In the genomic region with DNA sequence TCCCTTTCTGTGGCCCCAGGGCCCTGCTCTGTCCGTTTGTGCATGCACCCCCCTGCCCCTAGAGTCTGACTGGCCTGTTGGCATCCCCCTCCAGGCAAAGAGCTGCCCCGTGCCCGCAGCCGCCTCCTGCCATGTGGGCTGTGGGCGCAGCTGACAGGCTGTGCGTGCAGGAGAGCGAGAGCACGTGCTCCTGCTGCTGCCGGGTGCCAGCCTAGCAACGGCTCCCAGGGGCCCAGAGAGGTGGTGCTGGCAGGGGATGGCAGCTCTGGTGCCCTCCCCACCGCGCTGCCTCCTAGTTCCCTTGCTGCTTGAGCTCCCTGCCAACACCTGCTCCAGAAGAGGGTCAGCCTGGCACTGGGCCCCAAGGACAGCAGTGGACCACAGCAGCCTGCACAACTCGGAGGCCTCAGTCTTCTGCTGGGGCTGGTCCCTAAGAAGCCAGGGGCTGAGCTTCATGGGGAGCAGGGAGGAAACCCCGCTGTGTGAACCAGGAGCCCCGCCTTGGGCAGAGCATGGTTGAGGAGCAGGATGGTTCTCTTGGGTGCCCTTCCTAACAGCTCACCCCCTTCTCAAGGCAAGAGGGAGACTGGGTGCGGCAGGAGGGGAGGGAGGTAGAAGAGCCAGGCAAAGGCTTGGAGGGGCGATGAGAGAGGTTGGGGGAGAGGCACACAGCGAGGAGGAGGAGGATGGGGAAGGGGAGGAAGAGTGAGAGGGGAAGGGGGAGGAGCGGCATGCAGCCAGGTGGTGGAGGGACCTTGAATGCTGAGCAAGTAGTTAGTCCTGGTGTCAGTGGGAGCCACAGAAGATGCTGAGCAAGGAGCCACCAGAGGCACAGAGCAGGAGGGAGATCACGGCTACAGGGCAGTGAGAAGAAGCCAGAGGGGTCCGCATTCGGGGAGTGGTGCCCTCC, we compare ENCODE assay signal across 9 cellular contexts. TPM values are rescaled to one million over a fixed set of nuclear protein-coding genes. Genes with fewer than 3 reads are reported as not detected.
A peak's percentile ranks its signal among the peaks of the same experiment; 100 is the strongest.
DNase-seq lines count a peak whose midpoint lies in the region; ATAC-seq and TF ChIP-seq lines count a peak whose summit lies in the region.
"Had no signal": no experiment of that assay in that cellular context is flagged by ENCODE, and none has a peak within 500 bp of the region (broad histone marks: within the 10 kb centered on the region; RNA-seq: fewer than 3 reads in every experiment).

No MANE protein-coding gene starts in this region.

- in situ Hi-C loops in SK-MEL-5 (cut with HindIII; ENCODE audit: low pct_unique_long_range_greater_than_20kb, low sequenced_read_pairs) = no loop called here

- peak overlapping the region; percentile 99 for H3K4me2 ChIP-seq in BLaER1

- intact Hi-C loops in lower lobe of right lung (cut with DNase I) = no loop called here

- H3K36me3 ChIP-seq in BLaER1 = no peaks in the 10 kb centered on the region
- H3K36me3 ChIP-seq in iPS-15b (ENCODE audit: control insufficient read depth, insufficient read depth, low read length) = peaks cover 2% of the 10 kb centered on the region
- H3K36me3 ChIP-seq in lower lobe of right lung = no peaks in the 10 kb centered on the region

- H3K4me1 ChIP-seq in BLaER1 (peaks cover 78% of the 10 kb centered on the region), iPS-15b (ENCODE audit: control insufficient read depth, insufficient read depth, low read length) (peaks cover 11% of the 10 kb centered on the region), lower lobe of right lung (peaks cover 10% of the 10 kb centered on the region)

- H4K20me1 ChIP-seq in BLaER1 = peaks cover 9% of the 10 kb centered on the region; the same call in 1 of the 2 replicates

- H3K9me3 ChIP-seq in BLaER1 = no peaks in the 10 kb centered on the region
- no peaks in the 10 kb centered on the region for H3K9me3 ChIP-seq in iPS-15b (ENCODE audit: control insufficient read depth, insufficient read depth, low read length)
- no peaks in the 10 kb centered on the region for H3K9me3 ChIP-seq in lower lobe of right lung

- H3K9ac ChIP-seq in BLaER1 = peak overlapping the region; percentile 99
- peak overlapping the region; percentile 24 for H3K9ac ChIP-seq in iPS-15b (ENCODE audit: low read depth, low read length)

- TF ChIP-seq CTCF in lower lobe of right lung (IDR thresholded peaks at IDR 0.05) = no peak

- H3K27ac ChIP-seq in BLaER1 (peak overlapping the region; percentile 100), lower lobe of right lung (no peak overlapping the region)

- no peak for ATAC-seq in lower lobe of right lung

- H3K27me3 ChIP-seq in BLaER1 (no peaks in the 10 kb centered on the region), iPS-15b (ENCODE audit: control insufficient read depth, insufficient read depth, low read length) (no peaks in the 10 kb centered on the region), lower lobe of right lung (ENCODE audit: low read depth) (no peaks in the 10 kb centered on the region)

- DNase-seq in NCI-H1092 treated with DMSO at 0.1 percent for 48 hours (lab: John Stamatoyannopoulos, UW) = peak; percentile 87
- peak; percentile 15 for DNase-seq in SK-MEL-5 (ENCODE audit: low read depth, low spot score)
- no peak for DNase-seq in lower lobe of right lung
- DNase-seq in OCI-M1 (lab: John Stamatoyannopoulos, UW) = no peak
- no peak for DNase-seq in islet precursor cell
- no peak for DNase-seq in effector CD4-positive, alpha-beta T cell
- DNase-seq: stimulated activated naive CD8-positive, alpha-beta T cell treated with anti-CD3 and anti-CD28 coated beads, Interleukin-15, amount 100 ng/mL, for 72 hours had no signal

- H3K4me3 ChIP-seq in BLaER1 (peak overlapping the region; percentile 85), iPS-15b (ENCODE audit: low read depth, low read length) (no peak overlapping the region), lower lobe of right lung (no peak overlapping the region)

RNA-seq across cellular contexts. Expression of gene PTMA, which starts 23.8 kb away (rescaled TPM):
- 885 and 950 TPM in 2 replicates for total RNA-seq in SK-MEL-5 (2014; rRNA removed; shearing (Covaris generic))
- polyA plus RNA-seq in SK-MEL-5 (2015; cell fraction: cytosol; rRNA removed) = 774 and 799 TPM in 2 replicates
- 180 and 218 TPM in 2 replicates for polyA plus RNA-seq in SK-MEL-5 (2015; cell fraction: nucleus; rRNA removed)
- total RNA-seq in lower lobe of right lung = 729 TPM

Comparison
In these comparisons a context has a peak if more than half of its experiments do, and no peak if none do; other contexts are left out.
1. DNase-seq: peak in NCI-H1092 treated with DMSO at 0.1 percent for 48 hours (single experiment) and SK-MEL-5 (single experiment); none in lower lobe of right lung (single experiment), OCI-M1 (single experiment), islet precursor cell (single experiment) and effector CD4-positive, alpha-beta T cell (single experiment).